2 cellular contexts compared by ENCODE assay signal in the genomic region with DNA sequence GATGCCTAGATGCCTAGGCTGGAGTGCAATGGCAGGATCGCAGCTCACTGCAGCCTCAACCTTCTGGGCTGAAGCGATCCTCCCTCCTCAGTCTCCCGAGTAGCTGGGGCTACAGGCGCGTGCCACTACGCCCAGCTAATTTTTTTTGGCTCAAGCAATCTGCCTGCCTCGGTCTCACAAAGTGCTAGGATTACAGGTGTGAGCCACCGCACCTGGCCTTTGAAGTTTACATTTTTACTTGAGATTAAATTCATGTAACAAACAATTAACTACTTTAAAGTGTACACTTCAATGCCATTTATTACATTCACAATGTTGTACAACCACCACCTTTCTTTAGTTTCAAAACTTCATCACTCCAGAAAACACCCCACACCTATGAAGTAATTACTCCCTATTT.
A peak's percentile ranks its signal among the peaks of the same experiment; 100 is the strongest.
TF ChIP-seq lines count a peak whose summit lies in the region.

No MANE protein-coding gene starts in this region.

TF ChIP-seq in A549, 52 proteins besides CTCF, POLR2A, EP300 and RAD21:
- TF ChIP-seq ZFP36 (IDR thresholded peaks at IDR 0.05; ENCODE audit: borderline replicate concordance, partially characterized antibody) (no peak), JUNB (IDR thresholded peaks at IDR 0.05) (no peak)
- TF ChIP-seq, protein P1, sequence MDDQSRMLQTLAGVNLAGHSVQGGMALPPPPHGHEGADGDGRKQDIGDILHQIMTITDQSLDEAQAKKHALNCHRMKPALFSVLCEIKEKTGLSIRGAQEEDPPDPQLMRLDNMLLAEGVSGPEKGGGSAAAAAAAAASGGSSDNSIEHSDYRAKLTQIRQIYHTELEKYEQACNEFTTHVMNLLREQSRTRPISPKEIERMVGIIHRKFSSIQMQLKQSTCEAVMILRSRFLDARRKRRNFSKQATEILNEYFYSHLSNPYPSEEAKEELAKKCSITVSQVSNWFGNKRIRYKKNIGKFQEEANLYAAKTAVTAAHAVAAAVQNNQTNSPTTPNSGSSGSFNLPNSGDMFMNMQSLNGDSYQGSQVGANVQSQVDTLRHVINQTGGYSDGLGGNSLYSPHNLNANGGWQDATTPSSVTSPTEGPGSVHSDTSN (IDR thresholded peaks at IDR 0.05) = no peak
TF ChIP-seq in A549: peak in this region for 0.

TF ChIP-seq in HCT116, 20 proteins besides CTCF, POLR2A, EP300 and RAD21:
- TF ChIP-seq TCF7L2 (IDR thresholded peaks at IDR 0.05; ENCODE audit: borderline replicate concordance, extremely low read depth, insufficient read depth, insufficient read length) (peak; percentile 40), YY1 (IDR thresholded peaks at IDR 0.05; ENCODE audit: extremely low read depth, insufficient replicate concordance, low read depth, low read length) (no peak)
TF ChIP-seq in HCT116: peak in this region for 1.
